ENCODE assay signal across 8 cellular contexts in genomic region chr4:99816611-99817309, GRCh38. TPM values are rescaled to one million over a fixed set of nuclear protein-coding genes. Genes with fewer than 3 reads are reported as not detected.
DNase-seq lines count a peak whose midpoint lies in the region; ATAC-seq, FAIRE-seq and TF ChIP-seq lines count a peak whose summit lies in the region.

DAPP1 (plus strand) TSS chr4:99816827; CDS start chr4:99816914, 87 bp downstream.

- H4K20me1 ChIP-seq in HCT116 (ENCODE audit: insufficient read depth): no peaks in the 10 kb centered on the region

- DNase-seq in HCT116 (ENCODE audit: low read depth, low spot score): no peak
- DNase-seq in NOMO-1 (lab: John Stamatoyannopoulos, UW; ENCODE audit: unreplicated experiment in 2 of 2): peak; percentile 93 to 96
- DNase-seq in activated T-cell treated with anti-CD3 and anti-CD28 coated beads for 4 hours: peak; percentile 51
- peak; percentile 21 to 67 (median 46) for DNase-seq in right cardiac atrium
- peak; percentile 22 for DNase-seq in stimulated activated CD8-positive, alpha-beta memory T cell treated with anti-CD3 and anti-CD28 coated beads, Interleukin-15, amount 100 ng/mL, for 1 hour (ENCODE audit: low read depth)
- DNase-seq in GM03348 (ENCODE audit: low spot score): no peak
- no peak for DNase-seq in RCC 7860 (ENCODE audit: low spot score)

- H3K4me3 ChIP-seq in GM12875 (ENCODE audit: low read depth, low read length) (peak within 1 kb of the TSS; percentile 92), HCT116 (replicated peaks in 1 of 2; ENCODE audit: low read depth in 1 of 2, low read length in 2 of 2) (no peak within 1 kb of the TSS), right cardiac atrium (ENCODE audit: low read length) (no peak within 1 kb of the TSS)

- 71% methylated on average over 7 of the region's 7 CpGs for WGBS in right cardiac atrium

- no peaks in the 10 kb centered on the region for H3K9me2 ChIP-seq in HCT116 (ENCODE audit: insufficient read depth)

- H2AFZ ChIP-seq in HCT116 (ENCODE audit: low read depth, low read length, poor library complexity, severe bottlenecking): peak within 1 kb of the TSS; percentile 55

- ATAC-seq in HCT116 (peak; percentile 12; the same call in 1 of the 2 replicates), right cardiac atrium (peak; percentile 50 to 71)

- H3K9ac ChIP-seq in HCT116 (ENCODE audit: low read length): no peak within 1 kb of the TSS

- no peaks in the 10 kb centered on the region for H3K79me2 ChIP-seq in HCT116 (ENCODE audit: insufficient read depth, low read length)

- H3K27ac ChIP-seq in HCT116 (ENCODE audit: low read depth, low read length) (no peak within 1 kb of the TSS), right cardiac atrium (ENCODE audit: low read length) (no peak within 1 kb of the TSS)

- no peak for FAIRE-seq in RCC 7860 (lab: Jason Lieb, UNC)

- TF ChIP-seq POLR2A in HCT116 (IDR thresholded peaks at IDR 0.05; ENCODE audit: borderline replicate concordance, extremely low read depth, insufficient read depth, insufficient read length): no peak

- H3K9me3 ChIP-seq in HCT116 (ENCODE audit: control insufficient read depth in 1 of 2, insufficient read depth in 1 of 2, low read depth in 1 of 2, low read length in 2 of 2): no peaks in the 10 kb centered on the region
- no peaks in the 10 kb centered on the region for H3K9me3 ChIP-seq in right cardiac atrium (ENCODE audit: control insufficient read depth, low read length)

- TF ChIP-seq CTCF in GM12875 (IDR thresholded peaks at IDR 0.05; ENCODE audit: borderline replicate concordance, insufficient read depth, low read depth, low read length) (no peak), HCT116 (IDR thresholded peaks at IDR 0.05 in 2 of 3, conservative IDR thresholded peaks at IDR 0.05 in 1 of 3; ENCODE audit: borderline replicate concordance in 1 of 3, insufficient read depth in 1 of 3, low read depth in 2 of 3, low read length in 2 of 3) (no peak)

- intact Hi-C loops in HCT116 (cut with micrococcal nuclease) (no loop called here), right cardiac atrium (cut with DNase I) (no loop called here)

- H3K4me2 ChIP-seq in HCT116 (ENCODE audit: low read length): peak within 1 kb of the TSS; percentile 53

- RAD21 ChIA-PET in HCT116 (lab: Charles Lee; ENCODE audit: low non-redundant PET in 1 of 2, low total read pairs in 2 of 2, uncharacterized antibody in 2 of 2, unreplicated experiment in 2 of 2): no interaction called here

- CTCF ChIA-PET in HCT116 (lab: Charles Lee): no interaction called here

- no peaks in the 10 kb centered on the region for H3K36me3 ChIP-seq in HCT116 (ENCODE audit: control insufficient read depth in 1 of 2, insufficient read depth in 2 of 2, low read length in 2 of 2)

- H3K4me1 ChIP-seq in HCT116 (ENCODE audit: control insufficient read depth in 1 of 2, insufficient read depth in 2 of 2, low read length in 2 of 2) (peaks cover 2 to 22% of the 10 kb centered on the region in 2 experiments; a peak in 2 of 4 replicates), right cardiac atrium (ENCODE audit: control insufficient read depth, insufficient read depth, low read length) (no peaks in the 10 kb centered on the region)

- no TSS peak for BruUV-seq in HCT116 (replicated peaks; lab: Mats Ljungman, UMichigan)

- H3K27me3 ChIP-seq in HCT116 (ENCODE audit: insufficient read depth, low read length) (no peaks in the 10 kb centered on the region), right cardiac atrium (ENCODE audit: control insufficient read depth, insufficient read depth) (no peaks in the 10 kb centered on the region)

- no peak for TF ChIP-seq RAD21 in HCT116 (IDR thresholded peaks at IDR 0.05; ENCODE audit: low read depth)

- POLR2A ChIA-PET in HCT116 (lab: Charles Lee): no interaction called here

TF ChIP-seq in HCT116, 20 proteins besides CTCF, POLR2A, EP300 and RAD21:
- TF ChIP-seq, protein P1, sequence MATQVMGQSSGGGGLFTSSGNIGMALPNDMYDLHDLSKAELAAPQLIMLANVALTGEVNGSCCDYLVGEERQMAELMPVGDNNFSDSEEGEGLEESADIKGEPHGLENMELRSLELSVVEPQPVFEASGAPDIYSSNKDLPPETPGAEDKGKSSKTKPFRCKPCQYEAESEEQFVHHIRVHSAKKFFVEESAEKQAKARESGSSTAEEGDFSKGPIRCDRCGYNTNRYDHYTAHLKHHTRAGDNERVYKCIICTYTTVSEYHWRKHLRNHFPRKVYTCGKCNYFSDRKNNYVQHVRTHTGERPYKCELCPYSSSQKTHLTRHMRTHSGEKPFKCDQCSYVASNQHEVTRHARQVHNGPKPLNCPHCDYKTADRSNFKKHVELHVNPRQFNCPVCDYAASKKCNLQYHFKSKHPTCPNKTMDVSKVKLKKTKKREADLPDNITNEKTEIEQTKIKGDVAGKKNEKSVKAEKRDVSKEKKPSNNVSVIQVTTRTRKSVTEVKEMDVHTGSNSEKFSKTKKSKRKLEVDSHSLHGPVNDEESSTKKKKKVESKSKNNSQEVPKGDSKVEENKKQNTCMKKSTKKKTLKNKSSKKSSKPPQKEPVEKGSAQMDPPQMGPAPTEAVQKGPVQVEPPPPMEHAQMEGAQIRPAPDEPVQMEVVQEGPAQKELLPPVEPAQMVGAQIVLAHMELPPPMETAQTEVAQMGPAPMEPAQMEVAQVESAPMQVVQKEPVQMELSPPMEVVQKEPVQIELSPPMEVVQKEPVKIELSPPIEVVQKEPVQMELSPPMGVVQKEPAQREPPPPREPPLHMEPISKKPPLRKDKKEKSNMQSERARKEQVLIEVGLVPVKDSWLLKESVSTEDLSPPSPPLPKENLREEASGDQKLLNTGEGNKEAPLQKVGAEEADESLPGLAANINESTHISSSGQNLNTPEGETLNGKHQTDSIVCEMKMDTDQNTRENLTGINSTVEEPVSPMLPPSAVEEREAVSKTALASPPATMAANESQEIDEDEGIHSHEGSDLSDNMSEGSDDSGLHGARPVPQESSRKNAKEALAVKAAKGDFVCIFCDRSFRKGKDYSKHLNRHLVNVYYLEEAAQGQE (IDR thresholded peaks at IDR 0.05; ENCODE audit: low read depth): no peak
- TF ChIP-seq YY1 (IDR thresholded peaks at IDR 0.05; ENCODE audit: extremely low read depth, insufficient replicate concordance, low read depth, low read length): no peak
- no peak for TF ChIP-seq EZH2 (IDR thresholded peaks at IDR 0.05)
- no peak for TF ChIP-seq ZBTB33 (IDR thresholded peaks at IDR 0.05; ENCODE audit: extremely low read depth, insufficient replicate concordance, low read length)
- TF ChIP-seq POLR2AphosphoS5 (IDR thresholded peaks at IDR 0.05; ENCODE audit: low read depth, low read length): no peak
- TF ChIP-seq SP1 (IDR thresholded peaks at IDR 0.05; ENCODE audit: low read depth): no peak
- no peak for TF ChIP-seq SIN3A (IDR thresholded peaks at IDR 0.05; ENCODE audit: low read depth)
- TF ChIP-seq SRF (IDR thresholded peaks at IDR 0.05; ENCODE audit: low read depth): no peak
- TF ChIP-seq ZFX (IDR thresholded peaks at IDR 0.05): no peak
- no peak for TF ChIP-seq TCF7L2 (IDR thresholded peaks at IDR 0.05; ENCODE audit: borderline replicate concordance, extremely low read depth, insufficient read depth, insufficient read length)
- no peak for TF ChIP-seq FOSL1 (IDR thresholded peaks at IDR 0.05; ENCODE audit: low read depth)
- no peak for TF ChIP-seq ELF1 (IDR thresholded peaks at IDR 0.05; ENCODE audit: borderline replicate concordance, low read depth)

RNA-seq across cellular contexts. Expression of gene DAPP1, which starts in this region (rescaled TPM):
- 0.76 TPM for total RNA-seq in HCT116 (2021; ENCODE audit: unreplicated experiment)
- 0.80 and 1.4 TPM in 2 replicates for polyA plus RNA-seq in HCT116 (2012)
- total RNA-seq in right cardiac atrium: 1 to 10 TPM in 1 of 4 donors, under 1 TPM in 3; 0.42 to 1.4 (median 0.71) TPM
- 0.16 TPM for polyA plus RNA-seq in right cardiac atrium

Comparison
In these comparisons a context has a peak if more than half of its experiments do, and no peak if none do; other contexts are left out.
1. DNase-seq: peak in NOMO-1 (2 of 2), activated T-cell treated with anti-CD3 and anti-CD28 coated beads for 4 hours (single experiment), right cardiac atrium (3 of 3) and stimulated activated CD8-positive, alpha-beta memory T cell treated with anti-CD3 and anti-CD28 coated beads, Interleukin-15, amount 100 ng/mL, for 1 hour (single experiment); none in HCT116 (single experiment), GM03348 (single experiment) and RCC 7860 (single experiment).